ENCODE assay signal across 8 cellular contexts in the genomic region with DNA sequence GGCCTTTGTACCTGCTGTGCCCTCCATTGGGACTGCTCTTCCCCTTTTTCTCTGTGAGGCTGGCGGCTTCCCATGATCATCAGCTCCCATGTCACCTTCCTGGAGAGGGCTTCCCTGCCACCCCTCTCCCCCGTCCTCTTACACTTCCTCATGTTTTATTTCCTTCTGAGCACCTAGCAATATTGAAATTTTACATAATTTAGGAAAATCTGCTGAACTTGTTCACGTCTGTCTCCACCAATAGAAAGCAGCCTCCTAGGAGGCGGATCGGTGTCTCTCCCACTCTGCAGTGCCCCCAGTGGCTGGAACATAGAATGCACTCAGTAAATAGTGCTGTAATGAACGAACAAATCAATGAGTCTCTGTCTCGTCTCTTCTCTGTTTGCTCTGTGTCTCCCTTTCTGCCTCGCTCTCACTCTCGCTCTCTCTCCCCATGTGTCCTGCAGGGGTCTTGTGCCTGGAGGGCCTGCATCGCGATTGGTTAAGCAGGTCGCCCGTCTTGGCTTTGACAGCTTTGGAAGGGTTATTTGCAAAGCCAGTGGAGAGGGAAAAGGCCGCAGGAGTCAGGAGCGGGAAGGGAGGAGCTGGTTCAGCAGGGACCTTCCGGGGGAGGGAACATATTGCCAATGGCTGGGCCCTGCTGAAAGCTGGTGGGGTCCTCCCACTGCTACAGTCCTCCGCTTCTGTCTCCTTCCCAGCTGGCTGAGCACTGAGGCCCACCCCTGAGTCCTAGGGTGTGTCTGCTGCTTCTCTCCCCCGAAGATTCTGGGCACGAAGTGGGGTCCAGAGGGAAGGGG. TPM values are rescaled to one million over a fixed set of nuclear protein-coding genes. Genes with fewer than 3 reads are reported as not detected.
DNase-seq lines count a peak whose midpoint lies in the region; FAIRE-seq and TF ChIP-seq lines count a peak whose summit lies in the region.

No MANE protein-coding gene starts in this region.

- FAIRE-seq in GM12891 (lab: Jason Lieb, UNC): peak; percentile 91

- H3K36me3 ChIP-seq in cardiac muscle cell (no peaks in the 10 kb centered on the region), ovary (no peaks in the 10 kb centered on the region), tibial nerve (no peaks in the 10 kb centered on the region)

- no peak for TF ChIP-seq EP300 in ovary (IDR thresholded peaks at IDR 0.05)
- peak in 1 of 2 donors; percentile 60 for TF ChIP-seq EP300 in tibial nerve (IDR thresholded peaks at IDR 0.05)

- H3K27me3 ChIP-seq in cardiac muscle cell: no peaks in the 10 kb centered on the region
- H3K27me3 ChIP-seq in ovary: no peaks in the 10 kb centered on the region
- H3K27me3 ChIP-seq in tibial nerve: no peaks in the 10 kb centered on the region

- intact Hi-C loops in ovary (cut with DNase I): loop anchor here in 1 of 4 donors (5.0 kb wide), 1 partner anchor 120 kb away; no protein-coding TSS in a partner anchor

- peaks cover 3% of the 10 kb centered on the region for H3K27me3 Mint-ChIP-seq in activated naive CD8-positive, alpha-beta T cell treated with anti-CD3 and anti-CD28 coated beads for 36 hours

- no peaks in the 10 kb centered on the region for H3K9me3 ChIP-seq in cardiac muscle cell (ENCODE audit: low read depth)
- H3K9me3 ChIP-seq in ovary: no peaks in the 10 kb centered on the region
- no peaks in the 10 kb centered on the region for H3K9me3 ChIP-seq in tibial nerve

- TF ChIP-seq CTCF in cardiac muscle cell (IDR thresholded peaks at IDR 0.05; ENCODE audit: low read depth, low read length): peak; percentile 95
- TF ChIP-seq CTCF in ovary (IDR thresholded peaks at IDR 0.05): peak; percentile 71 to 96 (median 79)
- peak; percentile 83 to 95 (median 85) for TF ChIP-seq CTCF in tibial nerve (IDR thresholded peaks at IDR 0.05)

- no peaks in the 10 kb centered on the region for H3K4me1 ChIP-seq in cardiac muscle cell (ENCODE audit: low read depth)
- H3K4me1 ChIP-seq in ovary (ENCODE audit: insufficient read depth): peaks cover 5% of the 10 kb centered on the region
- H3K4me1 ChIP-seq in tibial nerve: peaks cover 0 to 27% (median 10%) of the 10 kb centered on the region in 4 donors

- DNase-seq in GM12891 (ENCODE audit: insufficient read length, low spot score): peak; percentile 49
- DNase-seq in Kasumi-1 (lab: John Stamatoyannopoulos, UW): peak; percentile 59 to 71
- DNase-seq in SK-N-DZ (ENCODE audit: low spot score): peak; percentile 85
- DNase-seq in activated naive CD8-positive, alpha-beta T cell treated with anti-CD3 and anti-CD28 coated beads for 36 hours: peak; percentile 59
- peak; percentile 76 to 83 for DNase-seq in cardiac muscle cell (ENCODE audit: low read depth in 1 of 2, low spot score in 1 of 2)
- peak; percentile 59 to 83 (median 75) for DNase-seq in ovary
- DNase-seq in tibial nerve (ENCODE audit: low spot score in 2 of 2): peak; percentile 81 to 95
- DNase-seq in NCI-H510A treated with DMSO at 0.1 percent for 48 hours (lab: John Stamatoyannopoulos, UW): no peak

- H3K9me3 Mint-ChIP-seq in activated naive CD8-positive, alpha-beta T cell treated with anti-CD3 and anti-CD28 coated beads for 36 hours: no peaks in the 10 kb centered on the region

- TF ChIP-seq POLR2A in GM12891 (IDR thresholded peaks at IDR 0.05; ENCODE audit: low read depth, low read length) (no peak), ovary (IDR thresholded peaks at IDR 0.05) (no peak), tibial nerve (IDR thresholded peaks at IDR 0.05) (no peak)

- H3K27ac ChIP-seq in cardiac muscle cell: peak overlapping the region; percentile 71
- H3K27ac ChIP-seq in ovary: peak overlapping the region in 1 of 2 donors; percentile 63
- H3K27ac ChIP-seq in tibial nerve: peak overlapping the region; percentile 21 to 93 (median 82)

- no peak overlapping the region for H3K4me3 ChIP-seq in cardiac muscle cell
- no peak overlapping the region for H3K4me3 ChIP-seq in ovary
- peak overlapping the region; percentile 5 to 50 (median 24) for H3K4me3 ChIP-seq in tibial nerve

- no peak overlapping the region for H3K4me3 Mint-ChIP-seq in activated naive CD8-positive, alpha-beta T cell treated with anti-CD3 and anti-CD28 coated beads for 36 hours

- no peaks in the 10 kb centered on the region for H3K36me3 Mint-ChIP-seq in activated naive CD8-positive, alpha-beta T cell treated with anti-CD3 and anti-CD28 coated beads for 36 hours

- no peak overlapping the region for H3K27ac Mint-ChIP-seq in activated naive CD8-positive, alpha-beta T cell treated with anti-CD3 and anti-CD28 coated beads for 36 hours

- peaks cover 11% of the 10 kb centered on the region for H3K4me1 Mint-ChIP-seq in activated naive CD8-positive, alpha-beta T cell treated with anti-CD3 and anti-CD28 coated beads for 36 hours

- WGBS in ovary, 3 donors: 4 to 6% (median 5%) methylated on average over 19 of the region's 19 CpGs
- WGBS in tibial nerve, 2 donors: 6 to 11% methylated on average over 19 of the region's 19 CpGs

TF ChIP-seq in GM12891, 5 proteins besides CTCF, POLR2A, EP300 and RAD21:
- TF ChIP-seq SPI1 (IDR thresholded peaks at IDR 0.05; ENCODE audit: low read depth, low read length): peak; percentile 70
- no peak for TF ChIP-seq TAF1 (IDR thresholded peaks at IDR 0.05; ENCODE audit: low read depth, low read length)

RNA-seq across cellular contexts. Expression of a gene that starts 12.1 kb away (rescaled TPM):
- polyA plus RNA-seq in GM12891 (2012; ENCODE audit: low read depth, missing spikeins): 0.17 TPM
- polyA plus RNA-seq in SK-N-DZ (2014; cell fraction: cytosol; rRNA removed): not detected in 2 replicates
- polyA plus RNA-seq in SK-N-DZ (2014; cell fraction: nucleus; rRNA removed): not detected in 2 replicates
- not detected for total RNA-seq in activated naive CD8-positive, alpha-beta T cell treated with anti-CD3 and anti-CD28 coated beads for 36 hours
- not detected in 2 replicates for total RNA-seq in cardiac muscle cell
- polyA plus RNA-seq in cardiac muscle cell: not detected in 2 replicates
- not detected for total RNA-seq in ovary
- polyA plus RNA-seq in ovary: 1 to 10 TPM in 1 of 2 donors, not detected in 1; 2.0 TPM
- total RNA-seq in tibial nerve: not detected

RNA-seq across cellular contexts. Expression of a gene that starts 49.2 kb away (rescaled TPM):
- polyA plus RNA-seq in GM12891 (2012; ENCODE audit: low read depth, missing spikeins): 3.3 TPM
- 22.1 and 22.2 TPM in 2 replicates for polyA plus RNA-seq in SK-N-DZ (2014; cell fraction: cytosol; rRNA removed)
- polyA plus RNA-seq in SK-N-DZ (2014; cell fraction: nucleus; rRNA removed): 46.5 and 74.9 TPM in 2 replicates
- 1 to 10 TPM; 5.1 to 5.8 TPM for total RNA-seq in activated naive CD8-positive, alpha-beta T cell treated with anti-CD3 and anti-CD28 coated beads for 36 hours
- total RNA-seq in cardiac muscle cell (9.4 and 13.4 TPM in 2 replicates), ovary (10 to 100 TPM in 6 of 7 donors, 1 to 10 TPM in 1; 9.9 to 16.1 (median 11.3) TPM), tibial nerve (10 to 100 TPM in 1 of 4 donors, 1 to 10 TPM in 3; 5.1 to 14.0 (median 7.0) TPM)
- polyA plus RNA-seq in cardiac muscle cell (10.9 and 12.6 TPM in 2 replicates), ovary (10 to 100 TPM in 1 of 2 donors, 1 to 10 TPM in 1; 5.5 to 10.7 TPM)

Comparison
In these comparisons a context has a peak if more than half of its experiments do, and no peak if none do; other contexts are left out.
1. H3K4me3 ChIP-seq: peak in tibial nerve (4 of 4); none in cardiac muscle cell (single experiment) and ovary (single experiment).
2. Peak in every context shown above with its lines, with median percentiles within 50 percentile points of each other: CTCF ChIP-seq.